22 cellular contexts compared by ENCODE assay signal in genomic region chr2:104736026-104736425, GRCh38.
"Had no signal": no experiment of that assay in that cellular context is flagged by ENCODE, and none has a peak within 500 bp of the region (broad histone marks: within the 10 kb centered on the region; RNA-seq: fewer than 3 reads in every experiment).

No MANE protein-coding gene starts in this region.

- ATAC-seq: left cardiac atrium; lower lobe of right lung; natural killer cell treated with Interleukin-12 subunit alpha and Interleukin-12 subunit beta and Interleukin-15 and Interleukin-18, amount 100 ng/mL, for 72 hours; sciatic nerve; stimulated activated naive B cell treated with anti-CD40 and anti-IgM and Interleukin-4, amounts not matched to agents 10 μg/mL and 1 μg/mL and 100 μg/mL, for 72 hours; stimulated activated naive CD8-positive, alpha-beta T cell treated with anti-CD3 and anti-CD28 coated beads, Interleukin-15, amount 100 ng/mL, for 72 hours had no signal

- DNase-seq: cortex of kidney; dorsolateral prefrontal cortex; effector CD8-positive, alpha-beta T cell; esophagus squamous epithelium; foreskin fibroblast; kidney; left cardiac atrium; left ventricle myocardium inferior; lower lobe of right lung; mesenchymal stem cell; midbrain; stimulated activated CD4-positive, alpha-beta T cell treated with anti-CD3 and anti-CD28 coated beads, Interleukin-2, amount 100 ng/mL, for 24 hours; stimulated activated CD4-positive, alpha-beta T cell treated with anti-CD3 and anti-CD28 coated beads, Interleukin-4, amount 100 ng/mL, for 4 hours; stimulated activated naive B cell treated with anti-CD40 and anti-IgM and Interleukin-4, amounts not matched to agents 10 μg/mL and 1 μg/mL and 100 μg/mL, for 72 hours; stimulated activated naive CD8-positive, alpha-beta T cell treated with anti-CD3 and anti-CD28 coated beads, Interleukin-15, amount 100 ng/mL, for 72 hours; transverse colon had no signal

- H3K27ac ChIP-seq: dorsolateral prefrontal cortex, esophagus squamous epithelium, left ventricle myocardium inferior, lower lobe of right lung, parathyroid adenoma, prostate gland, skin epidermis, thoracic aorta, transverse colon had no signal
